Comparison of ENCODE assay signal across 8 cellular contexts in the genomic region with DNA sequence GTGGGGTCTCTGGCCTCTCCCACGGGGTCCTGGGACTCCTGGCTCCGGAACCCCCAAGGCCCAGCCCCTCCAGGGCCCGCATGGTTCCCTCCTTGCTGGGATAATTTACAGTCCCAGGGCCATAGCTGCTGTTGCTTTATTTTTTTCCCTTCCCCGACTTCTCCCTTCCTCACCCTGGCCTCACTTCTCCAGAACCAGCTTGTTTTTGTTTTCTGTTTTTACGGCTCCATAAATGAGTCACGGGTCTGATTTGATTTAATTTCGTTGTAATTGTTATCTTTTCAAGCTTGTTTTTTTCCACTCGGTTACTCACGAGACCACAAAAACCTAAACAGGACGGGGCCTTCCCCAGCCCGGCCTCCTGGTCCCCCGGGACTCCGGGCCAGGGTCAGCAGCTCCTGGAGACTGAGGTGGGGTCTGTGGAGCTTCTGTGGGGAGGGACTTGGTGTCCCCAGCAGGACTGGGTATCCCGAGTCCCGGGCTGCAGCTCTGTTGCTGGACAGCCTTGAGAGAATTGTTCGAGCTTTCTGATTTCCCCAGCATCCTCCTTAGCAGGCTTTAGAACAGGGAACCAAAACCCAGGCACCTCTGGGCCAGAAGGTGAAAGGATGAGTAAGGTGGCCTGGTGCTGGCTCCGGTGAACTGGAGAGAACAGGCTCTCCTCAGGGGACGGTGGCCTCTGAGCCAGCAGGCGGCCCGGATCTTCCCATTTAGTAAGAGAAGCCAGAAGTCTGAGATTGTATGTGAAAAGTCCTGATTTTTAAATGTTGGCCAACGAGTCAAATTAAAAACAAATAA.
DNase-seq lines count a peak whose midpoint lies in the region; ATAC-seq, FAIRE-seq and TF ChIP-seq lines count a peak whose summit lies in the region.

No MANE protein-coding gene starts in this region.

- no peak for FAIRE-seq in GM18507 (lab: Jason Lieb, UNC)

- no peaks in the 10 kb centered on the region for H3K27me3 ChIP-seq in mammary epithelial cell (ENCODE audit: insufficient read depth, low read length)

- no peaks in the 10 kb centered on the region for H4K20me1 ChIP-seq in mammary epithelial cell (ENCODE audit: insufficient read depth, low read length)

- BruUV-seq in mammary epithelial cell (replicated peaks; lab: Mats Ljungman, UMichigan): no TSS peak

- H2AFZ ChIP-seq in mammary epithelial cell (ENCODE audit: low read depth, low read length): peak overlapping the region; percentile 83

- peaks cover 24% of the 10 kb centered on the region for H3K4me1 ChIP-seq in mammary epithelial cell (ENCODE audit: insufficient read depth, low read length)

- peak overlapping the region in 1 of 3 experiments; percentile 49 for H3K4me3 Mint-ChIP-seq in nephron
- H3K4me3 Mint-ChIP-seq in effector memory CD8-positive, alpha-beta T cell: peak overlapping the region in 1 of 2 donors; percentile 20

- WGBS in mammary epithelial cell (ENCODE audit: low coverage, missing lambda C conversion rate): 89% methylated on average over 21 of the region's 21 CpGs

- ATAC-seq in HG03280 (IDR thresholded peaks at IDR 0.05; ENCODE audit: unreplicated experiment): peak; percentile 46
- ATAC-seq in HG02571 (IDR thresholded peaks at IDR 0.05; ENCODE audit: unreplicated experiment): no peak
- ATAC-seq in effector memory CD8-positive, alpha-beta T cell (replicated peaks): no peak

- no peaks in the 10 kb centered on the region for H3K9me3 ChIP-seq in mammary epithelial cell (replicated peaks; ENCODE audit: insufficient read depth, low read length)

- H3K79me2 ChIP-seq in mammary epithelial cell (ENCODE audit: insufficient read depth, low read length): no peaks in the 10 kb centered on the region

- no peaks in the 10 kb centered on the region for H3K9me3 Mint-ChIP-seq in nephron
- no peaks in the 10 kb centered on the region for H3K9me3 Mint-ChIP-seq in effector memory CD8-positive, alpha-beta T cell

- TF ChIP-seq CTCF in mammary epithelial cell (conservative IDR thresholded peaks at IDR 0.05 in 1 of 2, IDR thresholded peaks at IDR 0.05 in 1 of 2; ENCODE audit: extremely low read depth in 1 of 2, insufficient read depth in 1 of 2, low read depth in 1 of 2, low read length in 2 of 2) (no peak), nephron (IDR thresholded peaks at IDR 0.05; ENCODE audit: unreplicated experiment in 3 of 3) (no peak)

- no peak overlapping the region for H3K4me3 ChIP-seq in mammary epithelial cell (replicated peaks in 1 of 3; ENCODE audit: insufficient read depth in 1 of 3, low read depth in 2 of 3, low read length in 3 of 3)

- CTCF ChIA-PET in mammary epithelial cell (lab: Charles Lee; ENCODE audit: low non-redundant PET): no interaction called here

- no peak overlapping the region for H3K27ac ChIP-seq in mammary epithelial cell (ENCODE audit: insufficient read depth, low read depth, low read length)

- dilution Hi-C loops in mammary epithelial cell (cut with HindIII; ENCODE audit: low sequenced_read_pairs): no loop called here

- no peaks in the 10 kb centered on the region for H3K36me3 ChIP-seq in mammary epithelial cell (ENCODE audit: insufficient read depth, low read length)

- H3K4me1 Mint-ChIP-seq in nephron: peaks cover 37% of the 10 kb centered on the region
- H3K4me1 Mint-ChIP-seq in effector memory CD8-positive, alpha-beta T cell (ENCODE audit: low read depth in 2 of 2): peaks cover 10 to 23% of the 10 kb centered on the region in 2 donors

- intact Hi-C loops in mammary epithelial cell (cut with micrococcal nuclease): loop anchor here (2.0 kb wide), 1 partner anchor 15 kb away; no protein-coding TSS in a partner anchor

- H3K36me3 Mint-ChIP-seq in nephron (ENCODE audit: low read depth): no peaks in the 10 kb centered on the region
- H3K36me3 Mint-ChIP-seq in effector memory CD8-positive, alpha-beta T cell (ENCODE audit: insufficient read depth): no peaks in the 10 kb centered on the region

- DNase-seq in GM18507 (ENCODE audit: extremely low spot score, insufficient read length, low read depth): peak; percentile 43
- DNase-seq in mammary epithelial cell: no peak
- no peak for DNase-seq in NCI-H2107 treated with DMSO at 0.1 percent for 48 hours (lab: John Stamatoyannopoulos, UW; ENCODE audit: unreplicated experiment)
- DNase-seq in SW480 (ENCODE audit: low spot score): no peak
- no peak for DNase-seq in effector memory CD8-positive, alpha-beta T cell

- H3K9ac ChIP-seq in mammary epithelial cell (ENCODE audit: insufficient read depth, low read length): no peak overlapping the region

- in situ Hi-C loops in mammary epithelial cell (cut with MboI; ENCODE audit: low sequenced_read_pairs in 2 of 2): no loop called here

- H3K4me2 ChIP-seq in mammary epithelial cell (ENCODE audit: insufficient read depth, low read depth, low read length): no peak overlapping the region

- H3K27ac Mint-ChIP-seq in nephron: peak overlapping the region; percentile 89 to 95 (median 92)
- no peak overlapping the region for H3K27ac Mint-ChIP-seq in effector memory CD8-positive, alpha-beta T cell

- H3K27me3 Mint-ChIP-seq in nephron (ENCODE audit: low read depth): peaks cover 23% of the 10 kb centered on the region
- H3K27me3 Mint-ChIP-seq in effector memory CD8-positive, alpha-beta T cell: peaks cover 36 to 89% of the 10 kb centered on the region in 2 donors

Comparison
In these comparisons a context has a peak if more than half of its experiments do, and no peak if none do; other contexts are left out.
1. H3K27ac Mint-ChIP-seq: peak in nephron (3 of 3); none in effector memory CD8-positive, alpha-beta T cell (0 of 2).